14 cellular contexts compared by ENCODE assay signal in the genomic region with DNA sequence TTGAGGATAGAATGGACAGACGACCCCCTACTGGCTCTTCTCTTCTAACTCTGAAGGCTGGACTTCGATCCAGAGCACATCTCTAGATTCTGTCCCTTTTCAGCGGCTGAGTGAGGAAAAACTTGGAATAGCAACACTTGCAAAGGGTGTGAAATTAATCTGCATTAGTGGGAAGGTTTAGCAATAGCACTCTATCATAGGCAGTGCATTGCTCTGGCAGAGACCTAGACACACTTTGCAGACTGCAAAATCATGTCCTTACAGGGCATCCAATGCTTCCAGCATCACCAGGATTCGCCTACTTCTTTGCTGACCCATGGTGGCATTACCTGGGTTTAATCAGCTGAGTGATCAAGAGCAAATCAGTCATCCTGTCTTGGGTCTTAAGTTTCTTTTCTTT.
"Had no signal": no experiment of that assay in that cellular context is flagged by ENCODE, and none has a peak within 500 bp of the region (broad histone marks: within the 10 kb centered on the region; RNA-seq: fewer than 3 reads in every experiment).

No MANE protein-coding gene starts in this region.

- H3K4me1 ChIP-seq: uterus had no signal

- H3K9me3 Mint-ChIP-seq: naive thymus-derived CD8-positive, alpha-beta T cell; stimulated activated effector memory CD8-positive, alpha-beta T cell treated with anti-CD3 and anti-CD28 coated beads, Interleukin-12 subunit alpha, Interleukin-12 subunit beta, amount 100 ng/mL, for 72 hours had no signal

- DNase-seq: cortex of kidney; dorsolateral prefrontal cortex; effector CD8-positive, alpha-beta T cell; islet precursor cell; naive thymus-derived CD8-positive, alpha-beta T cell; ovary; right lobe of liver; stimulated activated CD4-positive, alpha-beta T cell treated with anti-CD3 and anti-CD28 coated beads, Interleukin-4, amount 100 ng/mL, for 1 hour; stimulated activated CD8-positive, alpha-beta memory T cell treated with anti-CD3 and anti-CD28 coated beads, Interleukin-4, amount 100 ng/mL, for 48 hours; stimulated activated naive CD8-positive, alpha-beta T cell treated with anti-CD3 and anti-CD28 coated beads, Interleukin-15, Interleukin-2, amounts not matched to agents 100 U/mL and 50 U/mL, for 24 hours; tibial artery; upper lobe of left lung; uterus had no signal

- H3K27me3 ChIP-seq: dorsolateral prefrontal cortex, ovary, right lobe of liver, upper lobe of left lung, uterus had no signal

- H3K9me3 ChIP-seq: ovary, right lobe of liver, tibial artery, upper lobe of left lung, uterus had no signal

- H3K36me3 Mint-ChIP-seq: naive thymus-derived CD8-positive, alpha-beta T cell; stimulated activated effector memory CD8-positive, alpha-beta T cell treated with anti-CD3 and anti-CD28 coated beads, Interleukin-12 subunit alpha, Interleukin-12 subunit beta, amount 100 ng/mL, for 72 hours had no signal

- H3K4me3 Mint-ChIP-seq: naive thymus-derived CD8-positive, alpha-beta T cell; stimulated activated effector memory CD8-positive, alpha-beta T cell treated with anti-CD3 and anti-CD28 coated beads, Interleukin-12 subunit alpha, Interleukin-12 subunit beta, amount 100 ng/mL, for 72 hours had no signal

- H3K4me3 ChIP-seq: dorsolateral prefrontal cortex, ovary, right lobe of liver, tibial artery, upper lobe of left lung, uterus had no signal

- H3K27ac ChIP-seq: dorsolateral prefrontal cortex, ovary, right lobe of liver, tibial artery, uterus had no signal

- ATAC-seq: naive thymus-derived CD8-positive, alpha-beta T cell; right lobe of liver; stimulated activated effector memory CD8-positive, alpha-beta T cell treated with anti-CD3 and anti-CD28 coated beads, Interleukin-12 subunit alpha, Interleukin-12 subunit beta, amount 100 ng/mL, for 72 hours; stimulated activated naive CD8-positive, alpha-beta T cell treated with anti-CD3 and anti-CD28 coated beads, Interleukin-15, Interleukin-2, amounts not matched to agents 100 U/mL and 50 U/mL, for 24 hours had no signal

- H3K36me3 ChIP-seq: ovary, right lobe of liver, tibial artery, upper lobe of left lung, uterus had no signal
